ENCODE assay signal across 1 cellular context in the genomic region with DNA sequence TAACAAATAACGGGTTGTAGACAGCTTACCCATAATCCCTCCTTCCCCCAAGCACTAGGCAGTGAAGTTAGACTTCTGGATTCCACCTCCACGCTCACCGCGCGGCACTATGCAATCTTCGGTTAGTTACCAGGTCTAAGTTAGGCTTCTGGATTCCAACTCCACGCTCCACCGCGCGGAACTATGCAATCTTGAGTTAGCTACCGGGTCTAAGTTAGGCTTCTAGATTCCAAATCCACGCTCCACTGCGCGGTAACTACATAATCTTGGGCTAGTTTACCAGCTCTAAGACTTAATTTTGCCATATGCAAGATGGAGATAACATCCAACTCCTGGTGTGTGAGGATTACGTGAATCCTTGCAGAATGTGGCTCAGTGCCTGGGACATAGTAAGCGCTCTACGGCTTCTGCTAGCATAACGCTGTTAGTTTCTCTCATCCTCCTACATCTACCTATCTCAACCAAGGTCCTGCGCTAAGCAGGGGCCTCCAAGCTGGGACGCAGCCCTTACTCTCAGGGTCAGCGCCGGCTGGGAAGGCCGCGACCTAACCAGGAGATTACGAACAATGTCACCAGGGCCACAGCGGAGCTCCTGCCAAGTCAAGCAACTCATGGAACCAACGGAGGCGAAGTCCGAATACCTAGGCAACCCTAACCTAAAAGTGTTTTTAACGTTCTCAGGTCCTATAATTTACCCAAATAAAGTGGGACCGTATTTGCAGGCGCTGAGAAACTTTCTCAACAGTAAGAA.
A peak's percentile ranks its signal among the peaks of the same experiment; 100 is the strongest.
TF ChIP-seq lines count a peak whose summit lies in the region.

No MANE protein-coding gene starts in this region.

TF ChIP-seq in HepG2, 621 proteins besides CTCF, POLR2A, EP300 and RAD21 (continues in another document):
- 0 out of 2 replicates have a peak, but pooled peaks have one; percentile 15 for TF ChIP-seq MTF2 (CRISPR knock-in tag; IDR thresholded peaks at IDR 0.05; ENCODE audit: borderline replicate concordance)
- TF ChIP-seq SALL2 (CRISPR knock-in tag; IDR thresholded peaks at IDR 0.05): 0 out of 2 replicates have a peak, but pooled peaks have one; percentile 1
- TF ChIP-seq ZNF660 (CRISPR knock-in tag; IDR thresholded peaks at IDR 0.05; ENCODE audit: borderline replicate concordance, low read depth): no peak
- TF ChIP-seq ZNF746 (CRISPR knock-in tag; IDR thresholded peaks at IDR 0.05): no peak; the same call in 1 of the 2 replicates
- TF ChIP-seq, protein P1, sequence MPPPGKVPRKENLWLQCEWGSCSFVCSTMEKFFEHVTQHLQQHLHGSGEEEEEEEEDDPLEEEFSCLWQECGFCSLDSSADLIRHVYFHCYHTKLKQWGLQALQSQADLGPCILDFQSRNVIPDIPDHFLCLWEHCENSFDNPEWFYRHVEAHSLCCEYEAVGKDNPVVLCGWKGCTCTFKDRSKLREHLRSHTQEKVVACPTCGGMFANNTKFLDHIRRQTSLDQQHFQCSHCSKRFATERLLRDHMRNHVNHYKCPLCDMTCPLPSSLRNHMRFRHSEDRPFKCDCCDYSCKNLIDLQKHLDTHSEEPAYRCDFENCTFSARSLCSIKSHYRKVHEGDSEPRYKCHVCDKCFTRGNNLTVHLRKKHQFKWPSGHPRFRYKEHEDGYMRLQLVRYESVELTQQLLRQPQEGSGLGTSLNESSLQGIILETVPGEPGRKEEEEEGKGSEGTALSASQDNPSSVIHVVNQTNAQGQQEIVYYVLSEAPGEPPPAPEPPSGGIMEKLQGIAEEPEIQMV (CRISPR knock-in tag; IDR thresholded peaks at IDR 0.05; ENCODE audit: low read depth): 0 out of 2 replicates have a peak, but pooled peaks have one; percentile 53
- 0 out of 2 replicates have a peak, but pooled peaks have one; percentile 22 for TF ChIP-seq TP53 (CRISPR knock-in tag; conservative IDR thresholded peaks at IDR 0.05)
- TF ChIP-seq ZNF839 (CRISPR knock-in tag; IDR thresholded peaks at IDR 0.05; ENCODE audit: borderline replicate concordance): no peak
- TF ChIP-seq MXD3 (CRISPR knock-in tag; IDR thresholded peaks at IDR 0.05): no peak
- TF ChIP-seq ZBTB25 (CRISPR knock-in tag; IDR thresholded peaks at IDR 0.05): no peak
- no peak for TF ChIP-seq ELF4 (CRISPR knock-in tag; IDR thresholded peaks at IDR 0.05; ENCODE audit: borderline replicate concordance)
- no peak for TF ChIP-seq CBX5 (CRISPR knock-in tag; IDR thresholded peaks at IDR 0.05; ENCODE audit: borderline replicate concordance)
- TF ChIP-seq ZFP41 (CRISPR knock-in tag; IDR thresholded peaks at IDR 0.05; ENCODE audit: borderline replicate concordance): no peak
- TF ChIP-seq FOXP1 (IDR thresholded peaks at IDR 0.05): no peak
- TF ChIP-seq FOXP1 (CRISPR knock-in tag; IDR thresholded peaks at IDR 0.05): no peak
- TF ChIP-seq ZNF768 (CRISPR knock-in tag; IDR thresholded peaks at IDR 0.05): no peak
- TF ChIP-seq MED13 (CRISPR knock-in tag; IDR thresholded peaks at IDR 0.05): no peak
- TF ChIP-seq ZNF274 (CRISPR knock-in tag; IDR thresholded peaks at IDR 0.05): no peak
- no peak for TF ChIP-seq ATAD3A (CRISPR knock-in tag; IDR thresholded peaks at IDR 0.05)
- no peak for TF ChIP-seq ONECUT2 (CRISPR knock-in tag; IDR thresholded peaks at IDR 0.05)
- TF ChIP-seq ZNF556 (CRISPR knock-in tag; IDR thresholded peaks at IDR 0.05; ENCODE audit: borderline replicate concordance): peak; percentile 60; the same call in 1 of the 2 replicates
- TF ChIP-seq ZNF225 (CRISPR knock-in tag; IDR thresholded peaks at IDR 0.05): no peak
- no peak for TF ChIP-seq AKNA (CRISPR knock-in tag; IDR thresholded peaks at IDR 0.05; ENCODE audit: borderline replicate concordance)
- 0 out of 2 replicates have a peak, but pooled peaks have one; percentile 2 for TF ChIP-seq ZNF619 (CRISPR knock-in tag; IDR thresholded peaks at IDR 0.05)
- TF ChIP-seq, protein P2, sequence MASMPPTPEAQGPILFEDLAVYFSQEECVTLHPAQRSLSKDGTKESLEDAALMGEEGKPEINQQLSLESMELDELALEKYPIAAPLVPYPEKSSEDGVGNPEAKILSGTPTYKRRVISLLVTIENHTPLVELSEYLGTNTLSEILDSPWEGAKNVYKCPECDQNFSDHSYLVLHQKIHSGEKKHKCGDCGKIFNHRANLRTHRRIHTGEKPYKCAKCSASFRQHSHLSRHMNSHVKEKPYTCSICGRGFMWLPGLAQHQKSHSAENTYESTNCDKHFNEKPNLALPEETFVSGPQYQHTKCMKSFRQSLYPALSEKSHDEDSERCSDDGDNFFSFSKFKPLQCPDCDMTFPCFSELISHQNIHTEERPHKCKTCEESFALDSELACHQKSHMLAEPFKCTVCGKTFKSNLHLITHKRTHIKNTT (CRISPR knock-in tag; IDR thresholded peaks at IDR 0.05): no peak
- no peak for TF ChIP-seq HNRNPK (IDR thresholded peaks at IDR 0.05; ENCODE audit: low read depth, low read length, poor library complexity, severe bottlenecking)
- TF ChIP-seq NFE2L2 (IDR thresholded peaks at IDR 0.05; ENCODE audit: low read length): no peak
- TF ChIP-seq ZIK1 (CRISPR knock-in tag; IDR thresholded peaks at IDR 0.05; ENCODE audit: borderline replicate concordance, low read depth): no peak
- TF ChIP-seq HIVEP1 (CRISPR knock-in tag; IDR thresholded peaks at IDR 0.05): no peak
- no peak; the same call in 1 of the 2 replicates for TF ChIP-seq STAT5B (CRISPR knock-in tag; IDR thresholded peaks at IDR 0.05)
- TF ChIP-seq, protein P3, sequence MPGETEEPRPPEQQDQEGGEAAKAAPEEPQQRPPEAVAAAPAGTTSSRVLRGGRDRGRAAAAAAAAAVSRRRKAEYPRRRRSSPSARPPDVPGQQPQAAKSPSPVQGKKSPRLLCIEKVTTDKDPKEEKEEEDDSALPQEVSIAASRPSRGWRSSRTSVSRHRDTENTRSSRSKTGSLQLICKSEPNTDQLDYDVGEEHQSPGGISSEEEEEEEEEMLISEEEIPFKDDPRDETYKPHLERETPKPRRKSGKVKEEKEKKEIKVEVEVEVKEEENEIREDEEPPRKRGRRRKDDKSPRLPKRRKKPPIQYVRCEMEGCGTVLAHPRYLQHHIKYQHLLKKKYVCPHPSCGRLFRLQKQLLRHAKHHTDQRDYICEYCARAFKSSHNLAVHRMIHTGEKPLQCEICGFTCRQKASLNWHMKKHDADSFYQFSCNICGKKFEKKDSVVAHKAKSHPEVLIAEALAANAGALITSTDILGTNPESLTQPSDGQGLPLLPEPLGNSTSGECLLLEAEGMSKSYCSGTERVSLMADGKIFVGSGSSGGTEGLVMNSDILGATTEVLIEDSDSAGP (CRISPR knock-in tag; IDR thresholded peaks at IDR 0.05; ENCODE audit: borderline replicate concordance): no peak
- TF ChIP-seq KDM5A (IDR thresholded peaks at IDR 0.05; ENCODE audit: borderline replicate concordance, low read length): no peak
- peak; percentile 95; the same call in 1 of the 2 replicates for TF ChIP-seq HMGXB3 (CRISPR knock-in tag; IDR thresholded peaks at IDR 0.05; ENCODE audit: borderline replicate concordance)
- TF ChIP-seq, protein P4, sequence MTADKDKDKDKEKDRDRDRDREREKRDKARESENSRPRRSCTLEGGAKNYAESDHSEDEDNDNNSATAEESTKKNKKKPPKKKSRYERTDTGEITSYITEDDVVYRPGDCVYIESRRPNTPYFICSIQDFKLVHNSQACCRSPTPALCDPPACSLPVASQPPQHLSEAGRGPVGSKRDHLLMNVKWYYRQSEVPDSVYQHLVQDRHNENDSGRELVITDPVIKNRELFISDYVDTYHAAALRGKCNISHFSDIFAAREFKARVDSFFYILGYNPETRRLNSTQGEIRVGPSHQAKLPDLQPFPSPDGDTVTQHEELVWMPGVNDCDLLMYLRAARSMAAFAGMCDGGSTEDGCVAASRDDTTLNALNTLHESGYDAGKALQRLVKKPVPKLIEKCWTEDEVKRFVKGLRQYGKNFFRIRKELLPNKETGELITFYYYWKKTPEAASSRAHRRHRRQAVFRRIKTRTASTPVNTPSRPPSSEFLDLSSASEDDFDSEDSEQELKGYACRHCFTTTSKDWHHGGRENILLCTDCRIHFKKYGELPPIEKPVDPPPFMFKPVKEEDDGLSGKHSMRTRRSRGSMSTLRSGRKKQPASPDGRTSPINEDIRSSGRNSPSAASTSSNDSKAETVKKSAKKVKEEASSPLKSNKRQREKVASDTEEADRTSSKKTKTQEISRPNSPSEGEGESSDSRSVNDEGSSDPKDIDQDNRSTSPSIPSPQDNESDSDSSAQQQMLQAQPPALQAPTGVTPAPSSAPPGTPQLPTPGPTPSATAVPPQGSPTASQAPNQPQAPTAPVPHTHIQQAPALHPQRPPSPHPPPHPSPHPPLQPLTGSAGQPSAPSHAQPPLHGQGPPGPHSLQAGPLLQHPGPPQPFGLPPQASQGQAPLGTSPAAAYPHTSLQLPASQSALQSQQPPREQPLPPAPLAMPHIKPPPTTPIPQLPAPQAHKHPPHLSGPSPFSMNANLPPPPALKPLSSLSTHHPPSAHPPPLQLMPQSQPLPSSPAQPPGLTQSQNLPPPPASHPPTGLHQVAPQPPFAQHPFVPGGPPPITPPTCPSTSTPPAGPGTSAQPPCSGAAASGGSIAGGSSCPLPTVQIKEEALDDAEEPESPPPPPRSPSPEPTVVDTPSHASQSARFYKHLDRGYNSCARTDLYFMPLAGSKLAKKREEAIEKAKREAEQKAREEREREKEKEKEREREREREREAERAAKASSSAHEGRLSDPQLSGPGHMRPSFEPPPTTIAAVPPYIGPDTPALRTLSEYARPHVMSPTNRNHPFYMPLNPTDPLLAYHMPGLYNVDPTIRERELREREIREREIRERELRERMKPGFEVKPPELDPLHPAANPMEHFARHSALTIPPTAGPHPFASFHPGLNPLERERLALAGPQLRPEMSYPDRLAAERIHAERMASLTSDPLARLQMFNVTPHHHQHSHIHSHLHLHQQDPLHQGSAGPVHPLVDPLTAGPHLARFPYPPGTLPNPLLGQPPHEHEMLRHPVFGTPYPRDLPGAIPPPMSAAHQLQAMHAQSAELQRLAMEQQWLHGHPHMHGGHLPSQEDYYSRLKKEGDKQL (CRISPR knock-in tag; IDR thresholded peaks at IDR 0.05; ENCODE audit: low read depth): no peak
- no peak for TF ChIP-seq RBM39 (IDR thresholded peaks at IDR 0.05; ENCODE audit: low read depth, low read length, poor library complexity, severe bottlenecking)
